8 cellular contexts compared by ENCODE assay signal in the genomic region with DNA sequence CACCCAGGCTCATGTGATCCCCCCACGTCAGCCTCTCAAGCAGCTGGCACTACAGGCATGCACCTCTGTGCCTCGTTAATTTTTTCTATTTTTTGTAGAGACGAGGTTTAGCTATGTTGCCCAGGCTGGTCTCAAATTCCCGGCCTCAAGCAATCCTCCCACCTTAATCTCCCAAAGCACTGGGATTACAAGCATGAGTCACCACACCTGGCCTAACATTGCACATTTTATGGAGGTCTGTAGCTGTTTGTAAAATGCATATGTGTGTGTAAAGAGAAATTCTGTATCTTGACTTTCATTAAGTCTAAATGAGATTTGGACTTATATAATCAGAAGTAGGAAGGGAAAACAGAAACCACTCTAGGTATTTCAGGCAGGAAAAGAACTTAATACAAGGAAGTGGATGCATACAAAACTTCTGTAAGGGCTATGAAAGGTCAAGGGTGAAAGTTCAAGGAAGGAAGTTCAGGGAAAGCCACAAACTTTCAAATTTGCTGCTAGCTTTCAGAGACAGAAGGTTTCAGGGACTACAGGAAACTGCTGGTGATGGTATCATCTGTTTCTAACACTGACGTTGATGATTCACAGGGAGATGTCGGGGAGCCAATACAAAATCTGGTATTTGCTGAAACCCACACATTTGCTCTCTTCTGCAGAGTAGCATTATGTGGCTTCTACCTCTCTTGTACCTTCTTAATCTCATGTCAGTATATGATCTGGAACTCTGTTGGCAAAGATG.
DNase-seq lines count a peak whose midpoint lies in the region; ATAC-seq lines count a peak whose summit lies in the region.

No MANE protein-coding gene starts in this region.

- H3K27ac ChIP-seq in mesenchymal stem cell (ENCODE audit: low read length, poor library complexity, severe bottlenecking), result no peak overlapping the region

- H3K4me3 ChIP-seq in mesenchymal stem cell (ENCODE audit: insufficient read depth in 1 of 2, low read depth in 1 of 2, low read length in 2 of 2), result no peak overlapping the region

- DNase-seq in Daoy (ENCODE audit: low read depth) (peak; percentile 28), mesenchymal stem cell (peak; percentile 52), midbrain (lab: John Stamatoyannopoulos, UW) (no peak), amygdala (lab: John Stamatoyannopoulos, UW) (no peak)
- peak; percentile 43 for DNase-seq in activated CD4-positive, alpha-beta T cell treated with anti-CD3 and anti-CD28 coated beads for 48 hours
- DNase-seq in activated effector memory CD4-positive, alpha-beta T cell treated with anti-CD3 and anti-CD28 coated beads, Interleukin-2, amount 50 U/mL, for 16 hours, result no peak

- no peaks in the 10 kb centered on the region for H3K27me3 ChIP-seq in mesenchymal stem cell (ENCODE audit: control insufficient read depth in 1 of 2, insufficient read depth in 1 of 2, low read length in 2 of 2)

- H3K14ac ChIP-seq in mesenchymal stem cell (ENCODE audit: low read length in 2 of 2), result no peak overlapping the region

- peak overlapping the region; percentile 38 for H4K8ac ChIP-seq in mesenchymal stem cell (ENCODE audit: low read length)

- H3K4ac ChIP-seq in mesenchymal stem cell (ENCODE audit: low read depth in 1 of 2, low read length in 2 of 2), result no peak overlapping the region

- H3K9me3 ChIP-seq in mesenchymal stem cell (ENCODE audit: control insufficient read depth, low read length), result no peaks in the 10 kb centered on the region

- H2AK5ac ChIP-seq in mesenchymal stem cell (ENCODE audit: low read length, severe bottlenecking), result no peak overlapping the region

- H3K4me2 ChIP-seq in mesenchymal stem cell (ENCODE audit: low read length, poor library complexity, severe bottlenecking), result no peak overlapping the region

- no peak overlapping the region for H2BK5ac ChIP-seq in mesenchymal stem cell (ENCODE audit: low read depth, low read length, poor library complexity, severe bottlenecking)

- no peaks in the 10 kb centered on the region for H3K79me1 ChIP-seq in mesenchymal stem cell (replicated peaks; ENCODE audit: low read length, poor library complexity, severe bottlenecking)

- no peak overlapping the region for H3K18ac ChIP-seq in mesenchymal stem cell (ENCODE audit: low read depth in 1 of 2, low read length in 2 of 2)

- no peak overlapping the region for H2AFZ ChIP-seq in mesenchymal stem cell (ENCODE audit: low read depth, low read length)

- peak overlapping the region; percentile 46 for H3K9ac ChIP-seq in mesenchymal stem cell (ENCODE audit: low read length)

- H2BK120ac ChIP-seq in mesenchymal stem cell (ENCODE audit: low read depth, low read length), result no peak overlapping the region

- H2BK12ac ChIP-seq in mesenchymal stem cell (ENCODE audit: low read length in 2 of 2), result peak overlapping the region in 1 of 2 experiments; percentile 38

- no peak overlapping the region for H4K91ac ChIP-seq in mesenchymal stem cell (ENCODE audit: low read length)

- 65% methylated on average over 6 of the region's 6 CpGs for WGBS in mesenchymal stem cell

- ATAC-seq in GM19463 (IDR thresholded peaks at IDR 0.05; ENCODE audit: unreplicated experiment) (peak; percentile 81), HG03439 (IDR thresholded peaks at IDR 0.05; ENCODE audit: unreplicated experiment) (peak; percentile 53)

- no peak overlapping the region for H2BK15ac ChIP-seq in mesenchymal stem cell (ENCODE audit: low read depth, poor library complexity, severe bottlenecking)

- H3K36me3 ChIP-seq in mesenchymal stem cell (ENCODE audit: control insufficient read depth in 1 of 2, insufficient read depth in 2 of 2, low read depth in 1 of 2, low read length in 2 of 2), result no peaks in the 10 kb centered on the region

- peaks cover 2% of the 10 kb centered on the region for H3K4me1 ChIP-seq in mesenchymal stem cell (ENCODE audit: control insufficient read depth, insufficient read depth, low read depth, low read length)

- no peak overlapping the region for H3K23ac ChIP-seq in mesenchymal stem cell (ENCODE audit: low read length in 2 of 2)

Comparison
In these comparisons a context has a peak if more than half of its experiments do, and no peak if none do; other contexts are left out.
1. DNase-seq: peak in Daoy (single experiment), activated CD4-positive, alpha-beta T cell treated with anti-CD3 and anti-CD28 coated beads for 48 hours (single experiment) and mesenchymal stem cell (single experiment); none in midbrain (single experiment), activated effector memory CD4-positive, alpha-beta T cell treated with anti-CD3 and anti-CD28 coated beads, Interleukin-2, amount 50 U/mL, for 16 hours (single experiment) and amygdala (0 of 56).